Comparison of ENCODE assay signal across 30 cellular contexts in genomic region chr10:76115131-76115470, GRCh38.
DNase-seq lines count a peak whose midpoint lies in the region; ATAC-seq, FAIRE-seq and TF ChIP-seq lines count a peak whose summit lies in the region.
"Had no signal": no experiment of that assay in that cellular context is flagged by ENCODE, and none has a peak within 500 bp of the region (broad histone marks: within the 10 kb centered on the region; RNA-seq: fewer than 3 reads in every experiment).

No MANE protein-coding gene starts in this region.

- H2BK15ac ChIP-seq in mesenchymal stem cell (ENCODE audit: low read depth, poor library complexity, severe bottlenecking), result no peak overlapping the region

- H2BK5ac ChIP-seq in mesenchymal stem cell (ENCODE audit: low read depth, low read length, poor library complexity, severe bottlenecking), result no peak overlapping the region

- no peaks in the 10 kb centered on the region for H3K9me3 Mint-ChIP-seq in astrocyte (ENCODE audit: unreplicated experiment)
- H3K9me3 Mint-ChIP-seq: natural killer cell treated with Interleukin-12 subunit alpha and Interleukin-12 subunit beta and Interleukin-15 and Interleukin-18, amount 100 ng/mL, for 72 hours had no signal

- H3K23ac ChIP-seq in mesenchymal stem cell (ENCODE audit: low read length in 2 of 2), result no peak overlapping the region

- peaks cover 39% of the 10 kb centered on the region for H3K4me1 Mint-ChIP-seq in astrocyte (ENCODE audit: low read depth, unreplicated experiment)
- H3K4me1 Mint-ChIP-seq: activated naive CD8-positive, alpha-beta T cell treated with anti-CD3 and anti-CD28 coated beads, Interleukin-2, amount 10 ng/mL, durations not matched to agents 7 days and 5 days; CD4-positive, CD25-positive, alpha-beta regulatory T cell; central memory CD8-positive, alpha-beta T cell; stimulated activated naive B cell treated with anti-CD40 and anti-IgM and Interleukin-4, amounts not matched to agents 10 μg/mL and 1 μg/mL and 100 μg/mL, for 72 hours had no signal

- H3K9me3 ChIP-seq in astrocyte (ENCODE audit: insufficient read depth, low read depth, low read length) (no peaks in the 10 kb centered on the region), mesenchymal stem cell (ENCODE audit: control insufficient read depth, low read length) (no peaks in the 10 kb centered on the region), psoas muscle (no peaks in the 10 kb centered on the region)
- H3K9me3 ChIP-seq: ascending aorta, gastrocnemius medialis, left lung, pancreas, sigmoid colon had no signal

- intact Hi-C loops in psoas muscle (cut with DNase I), result loop anchor here in 1 of 2 donors (10.0 kb wide), 1 partner anchor 190 kb away; no protein-coding TSS in a partner anchor

- H3K27me3 ChIP-seq in astrocyte (ENCODE audit: insufficient read depth, low read length) (no peaks in the 10 kb centered on the region), mesenchymal stem cell (ENCODE audit: control insufficient read depth in 1 of 2, insufficient read depth in 1 of 2, low read length in 2 of 2) (no peaks in the 10 kb centered on the region), psoas muscle (ENCODE audit: insufficient read depth in 3 of 3, low read length in 2 of 3) (peaks cover 0 to 30% (median 4%) of the 10 kb centered on the region in 3 donors)
- H3K27me3 ChIP-seq: ascending aorta, left lung, pancreas, sigmoid colon had no signal

- no peak overlapping the region for H4K8ac ChIP-seq in mesenchymal stem cell (ENCODE audit: low read length)

- peak overlapping the region in 1 of 2 experiments; percentile 46 for H3K18ac ChIP-seq in mesenchymal stem cell (ENCODE audit: low read depth in 1 of 2, low read length in 2 of 2)

- no peaks in the 10 kb centered on the region for H3K27me3 Mint-ChIP-seq in astrocyte (ENCODE audit: low read depth, unreplicated experiment)
- H3K27me3 Mint-ChIP-seq: central memory CD8-positive, alpha-beta T cell had no signal

- no peak overlapping the region for H3K27ac ChIP-seq in astrocyte (ENCODE audit: low read depth, low read length)
- no peak overlapping the region for H3K27ac ChIP-seq in mesenchymal stem cell (ENCODE audit: low read length, poor library complexity, severe bottlenecking)
- peak overlapping the region; percentile 23 for H3K27ac ChIP-seq in psoas muscle
- H3K27ac ChIP-seq: left lung, pancreas, RWPE1, sigmoid colon had no signal

- TF ChIP-seq CTCF in astrocyte (IDR thresholded peaks at IDR 0.05; ENCODE audit: insufficient read depth, low read depth, low read length), result no peak
- no peak for TF ChIP-seq CTCF in psoas muscle (IDR thresholded peaks at IDR 0.05)

- H2AFZ ChIP-seq in astrocyte (ENCODE audit: low read depth, low read length) (no peak overlapping the region), mesenchymal stem cell (ENCODE audit: low read depth, low read length) (no peak overlapping the region)

- H3K79me1 ChIP-seq in mesenchymal stem cell (replicated peaks; ENCODE audit: low read length, poor library complexity, severe bottlenecking), result no peaks in the 10 kb centered on the region

- peak overlapping the region in 1 of 2 experiments; percentile 54 for H3K4ac ChIP-seq in mesenchymal stem cell (ENCODE audit: low read depth in 1 of 2, low read length in 2 of 2)

- FAIRE-seq in astrocyte (lab: Jason Lieb, UNC), result no peak
- no peak for FAIRE-seq in RCC 7860 (lab: Jason Lieb, UNC)
- FAIRE-seq: endometrium, GM12891, pancreas had no signal

- ATAC-seq in psoas muscle (no peak), GM21576 (IDR thresholded peaks at IDR 0.05; ENCODE audit: unreplicated experiment) (no peak)
- ATAC-seq: activated CD4-positive, CD25-positive, alpha-beta regulatory T cell treated with anti-CD3 and anti-CD28 coated beads, Interleukin-2, amount 50 U/mL, for 24 hours; activated CD8-positive, alpha-beta T cell treated with anti-CD3 and anti-CD28 coated beads, Interleukin-2, amount 10 ng/mL, durations not matched to agents 7 days and 5 days; natural killer cell treated with Interleukin-12 subunit alpha and Interleukin-12 subunit beta and Interleukin-15 and Interleukin-18, amount 100 ng/mL, for 72 hours; stimulated activated naive B cell treated with anti-CD40 and anti-IgM and Interleukin-4, amounts not matched to agents 10 μg/mL and 1 μg/mL and 100 μg/mL, for 72 hours had no signal

- no peak overlapping the region for H3K9ac ChIP-seq in astrocyte (ENCODE audit: low read length)
- no peak overlapping the region for H3K9ac ChIP-seq in mesenchymal stem cell (ENCODE audit: low read length)

- H3K4me3 ChIP-seq in astrocyte (ENCODE audit: insufficient read depth, low read depth, low read length), result no peak overlapping the region
- no peak overlapping the region for H3K4me3 ChIP-seq in mesenchymal stem cell (ENCODE audit: insufficient read depth in 1 of 2, low read depth in 1 of 2, low read length in 2 of 2)
- no peak overlapping the region for H3K4me3 ChIP-seq in psoas muscle
- H3K4me3 ChIP-seq: ascending aorta, gastrocnemius medialis, left lung, pancreas, sigmoid colon had no signal

- H4K20me1 ChIP-seq in astrocyte (ENCODE audit: insufficient read depth, low read length), result no peaks in the 10 kb centered on the region

- H2BK120ac ChIP-seq in mesenchymal stem cell (ENCODE audit: low read depth, low read length), result no peak overlapping the region

- peak overlapping the region; percentile 70 to 85 for H2BK12ac ChIP-seq in mesenchymal stem cell (ENCODE audit: low read length in 2 of 2)

- H3K4me1 ChIP-seq in astrocyte (ENCODE audit: insufficient read depth, low read length), result peaks cover 29% of the 10 kb centered on the region
- H3K4me1 ChIP-seq in mesenchymal stem cell (ENCODE audit: control insufficient read depth, insufficient read depth, low read depth, low read length), result peaks cover 3% of the 10 kb centered on the region
- peaks cover 18% of the 10 kb centered on the region for H3K4me1 ChIP-seq in psoas muscle
- H3K4me1 ChIP-seq: ascending aorta, pancreas, sigmoid colon had no signal

- H3K14ac ChIP-seq in mesenchymal stem cell (ENCODE audit: low read length in 2 of 2), result peak overlapping the region in 1 of 2 experiments; percentile 35

- no peaks in the 10 kb centered on the region for H3K36me3 ChIP-seq in astrocyte (ENCODE audit: insufficient read depth, low read length)
- H3K36me3 ChIP-seq in mesenchymal stem cell (ENCODE audit: control insufficient read depth in 1 of 2, insufficient read depth in 2 of 2, low read depth in 1 of 2, low read length in 2 of 2), result no peaks in the 10 kb centered on the region
- H3K36me3 ChIP-seq in psoas muscle (ENCODE audit: insufficient read depth in 1 of 2, low read depth in 1 of 2), result no peaks in the 10 kb centered on the region
- H3K36me3 ChIP-seq: ascending aorta, gastrocnemius medialis, left lung, pancreas, sigmoid colon had no signal

- no peak overlapping the region for H3K4me3 Mint-ChIP-seq in astrocyte (ENCODE audit: unreplicated experiment)
- H3K4me3 Mint-ChIP-seq: activated CD8-positive, alpha-beta T cell treated with anti-CD3 and anti-CD28 coated beads, Interleukin-2, amount 10 ng/mL, durations not matched to agents 7 days and 5 days; activated naive CD8-positive, alpha-beta T cell treated with anti-CD3 and anti-CD28 coated beads, Interleukin-2, amount 10 ng/mL, durations not matched to agents 7 days and 5 days; CD4-positive, CD25-positive, alpha-beta regulatory T cell; central memory CD8-positive, alpha-beta T cell; natural killer cell treated with Interleukin-12 subunit alpha and Interleukin-12 subunit beta and Interleukin-15 and Interleukin-18, amount 100 ng/mL, for 72 hours; stimulated activated naive B cell treated with anti-CD40 and anti-IgM and Interleukin-4, amounts not matched to agents 10 μg/mL and 1 μg/mL and 100 μg/mL, for 72 hours had no signal

- WGBS in mesenchymal stem cell, result 88% methylated on average over 6 of the region's 6 CpGs
- 22 to 49% (median 33%) methylated on average over 6 of the region's 6 CpGs for WGBS in psoas muscle, 3 donors

- no peak overlapping the region for H3K27ac Mint-ChIP-seq in astrocyte (ENCODE audit: unreplicated experiment)
- H3K27ac Mint-ChIP-seq: activated CD8-positive, alpha-beta T cell treated with anti-CD3 and anti-CD28 coated beads, Interleukin-2, amount 10 ng/mL, durations not matched to agents 7 days and 5 days; activated naive CD8-positive, alpha-beta T cell treated with anti-CD3 and anti-CD28 coated beads, Interleukin-2, amount 10 ng/mL, durations not matched to agents 7 days and 5 days; CD4-positive, CD25-positive, alpha-beta regulatory T cell; natural killer cell treated with Interleukin-12 subunit alpha and Interleukin-12 subunit beta and Interleukin-15 and Interleukin-18, amount 100 ng/mL, for 72 hours; stimulated activated naive B cell treated with anti-CD40 and anti-IgM and Interleukin-4, amounts not matched to agents 10 μg/mL and 1 μg/mL and 100 μg/mL, for 72 hours had no signal

- H3K4me2 ChIP-seq in astrocyte (ENCODE audit: low read length) (peak overlapping the region; percentile 21), mesenchymal stem cell (ENCODE audit: low read length, poor library complexity, severe bottlenecking) (no peak overlapping the region)

- H2AK5ac ChIP-seq in mesenchymal stem cell (ENCODE audit: low read length, severe bottlenecking), result no peak overlapping the region

- DNase-seq in DMS53 treated with DMSO at 0.1 percent for 48 hours (lab: John Stamatoyannopoulos, UW; ENCODE audit: unreplicated experiment) (peak; percentile 38), DMS53 (lab: John Stamatoyannopoulos, UW) (no peak), astrocyte (ENCODE audit: low read depth) (no peak), mesenchymal stem cell (no peak), psoas muscle (peak in 1 of 2 donors; percentile 15), RCC 7860 (ENCODE audit: low spot score) (no peak)
- DNase-seq in activated T-cell treated with anti-CD3 and anti-CD28 coated beads, Interleukin-2, amount 50 U/mL, for 1 hour, result no peak
- DNase-seq: 8988T; activated CD8-positive, alpha-beta T cell treated with anti-CD3 and anti-CD28 coated beads, Interleukin-2, amount 10 ng/mL, durations not matched to agents 7 days and 5 days; activated effector memory CD4-positive, alpha-beta T cell treated with anti-CD3 and anti-CD28 coated beads, Interleukin-2, amount 50 U/mL, for 16 hours; activated naive CD8-positive, alpha-beta T cell treated with anti-CD3 and anti-CD28 coated beads, Interleukin-2, amount 10 ng/mL, durations not matched to agents 7 days and 5 days; CD4-positive, CD25-positive, alpha-beta regulatory T cell; dermis blood vessel endothelial cell; Karpas-422; left lung; MV-4-11; NCI-H1694 treated with DMSO at 0.1 percent for 48 hours; pancreas; sigmoid colon; stimulated activated CD4-positive, alpha-beta T cell treated with anti-CD3 and anti-CD28 coated beads, Interleukin-15, amount 100 ng/mL, for 24 hours; stimulated activated naive B cell treated with anti-CD40 and anti-IgM and Interleukin-4, amounts not matched to agents 10 μg/mL and 1 μg/mL and 100 μg/mL, for 72 hours had no signal

- no peak overlapping the region for H4K91ac ChIP-seq in mesenchymal stem cell (ENCODE audit: low read length)

- no peaks in the 10 kb centered on the region for H3K36me3 Mint-ChIP-seq in astrocyte (ENCODE audit: low read depth, unreplicated experiment)
- H3K36me3 Mint-ChIP-seq: activated naive CD8-positive, alpha-beta T cell treated with anti-CD3 and anti-CD28 coated beads, Interleukin-2, amount 10 ng/mL, durations not matched to agents 7 days and 5 days; CD4-positive, CD25-positive, alpha-beta regulatory T cell; natural killer cell treated with Interleukin-12 subunit alpha and Interleukin-12 subunit beta and Interleukin-15 and Interleukin-18, amount 100 ng/mL, for 72 hours; stimulated activated naive B cell treated with anti-CD40 and anti-IgM and Interleukin-4, amounts not matched to agents 10 μg/mL and 1 μg/mL and 100 μg/mL, for 72 hours had no signal

- H3K79me2 ChIP-seq in astrocyte (ENCODE audit: insufficient read depth, low read length), result no peaks in the 10 kb centered on the region
